ENCODE assay signal across 19 cellular contexts in genomic region chr2:96937586-96937985, GRCh38. TPM values are rescaled to one million over a fixed set of nuclear protein-coding genes. Genes with fewer than 3 reads are reported as not detected.
DNase-seq lines count a peak whose midpoint lies in the region; ATAC-seq and TF ChIP-seq lines count a peak whose summit lies in the region.
"Had no signal": no experiment of that assay in that cellular context is flagged by ENCODE, and none has a peak within 500 bp of the region (broad histone marks: within the 10 kb centered on the region; RNA-seq: fewer than 3 reads in every experiment).

No MANE protein-coding gene starts in this region.

- no peak for TF ChIP-seq CTCF in heart right ventricle (IDR thresholded peaks at IDR 0.05)
- no peak for TF ChIP-seq CTCF in chondrocyte (IDR thresholded peaks at IDR 0.05)

- ATAC-seq in Right ventricle myocardium inferior (no peak), heart right ventricle (no peak), HG03439 (IDR thresholded peaks at IDR 0.05; ENCODE audit: unreplicated experiment) (no peak)
- ATAC-seq: CD8-positive, alpha-beta T cell had no signal

- H3K27me3 ChIP-seq in heart right ventricle: no peaks in the 10 kb centered on the region
- H3K27me3 ChIP-seq: BE2C, BLaER1 had no signal

- H3K36me3 ChIP-seq in heart right ventricle: no peaks in the 10 kb centered on the region
- H3K36me3 ChIP-seq: BE2C, BLaER1 had no signal

- no peak overlapping the region for H3K27ac ChIP-seq in heart right ventricle
- H3K27ac ChIP-seq: 22Rv1, BLaER1 had no signal

- peaks cover 14% of the 10 kb centered on the region for H3K9me3 Mint-ChIP-seq in chondrocyte (ENCODE audit: low read depth)
- H3K9me3 Mint-ChIP-seq: CD4-positive, alpha-beta T cell; CD8-positive, alpha-beta T cell had no signal

- peaks cover 0 to 20% (median 7%) of the 10 kb centered on the region in 11 donors for H3K9me3 ChIP-seq in heart right ventricle
- H3K9me3 ChIP-seq: BE2C had no signal

- 92 to 96% methylated on average over 12 of the region's 12 CpGs for WGBS in heart right ventricle, 2 donors

- intact Hi-C loops in Right ventricle myocardium inferior (cut with DNase I) (no loop called here), heart right ventricle (cut with DNase I) (no loop called here), posterior vena cava (cut with DNase I) (no loop called here)

- no peak overlapping the region for H3K27ac Mint-ChIP-seq in chondrocyte (ENCODE audit: unreplicated experiment)
- H3K27ac Mint-ChIP-seq: CD4-positive, alpha-beta T cell; CD8-positive, alpha-beta T cell had no signal

- H3K27me3 Mint-ChIP-seq in chondrocyte (ENCODE audit: low read depth): peaks cover 10% of the 10 kb centered on the region
- H3K27me3 Mint-ChIP-seq: CD4-positive, alpha-beta T cell had no signal

- H3K4me3 Mint-ChIP-seq in chondrocyte (ENCODE audit: unreplicated experiment): no peak overlapping the region
- H3K4me3 Mint-ChIP-seq: CD4-positive, alpha-beta T cell; CD8-positive, alpha-beta T cell had no signal

- peak; percentile 46 for DNase-seq in Right ventricle myocardium inferior (ENCODE audit: missing footprints)
- no peak for DNase-seq in heart right ventricle
- peak; percentile 46 for DNase-seq in chondrocyte (ENCODE audit: low spot score)
- DNase-seq in posterior vena cava (ENCODE audit: low spot score): peak; percentile 49
- DNase-seq in mucosa of gallbladder (ENCODE audit: low spot score): no peak
- DNase-seq: ACHN; BE2C; C1 segment of cervical spinal cord; Caco-2; Calu3; CD4-positive, alpha-beta T cell; CD8-positive, alpha-beta T cell; DMS79 treated with DMSO at 0.1 percent for 48 hours; GF-D8 had no signal

- H3K36me3 Mint-ChIP-seq in chondrocyte (ENCODE audit: low read depth): peaks cover 3% of the 10 kb centered on the region
- H3K36me3 Mint-ChIP-seq: CD8-positive, alpha-beta T cell had no signal

- peaks cover 0 to 8% (median 0%) of the 10 kb centered on the region in 9 donors for H3K4me1 ChIP-seq in heart right ventricle
- H3K4me1 ChIP-seq: BE2C, BLaER1 had no signal

- H3K4me3 ChIP-seq in heart right ventricle: no peak overlapping the region
- H3K4me3 ChIP-seq: BLaER1 had no signal

- no peaks in the 10 kb centered on the region for H3K4me1 Mint-ChIP-seq in chondrocyte (ENCODE audit: low read depth)

RNA-seq across cellular contexts. Expression of gene FAM178B, which starts 48.8 kb away (rescaled TPM):
- total RNA-seq in Right ventricle myocardium inferior (not detected), heart right ventricle (1 to 10 TPM in 2 of 10 donors, under 1 TPM in 7, not detected in 1; 0.30 to 1.3 (median 0.47) TPM), chondrocyte (0.47 TPM in 1 of 3 replicates, not detected in the others), posterior vena cava (1 to 10 TPM in 1 of 2 donors, under 1 TPM in 1; 0.38 to 1.2 TPM), mucosa of gallbladder (0.92 TPM)
- polyA plus RNA-seq in heart right ventricle: under 1 TPM; 0.30 to 0.80 TPM
- total RNA-seq: A673, Caco-2, Calu3 had no signal
- polyA plus RNA-seq: AG04450 had no signal

Comparison
In these comparisons a context has a peak if more than half of its experiments do, and no peak if none do; other contexts are left out.
1. DNase-seq: peak in Right ventricle myocardium inferior (single experiment), chondrocyte (single experiment) and posterior vena cava (single experiment); none in heart right ventricle (0 of 2) and mucosa of gallbladder (single experiment).